15 cellular contexts compared by ENCODE assay signal in the genomic region with DNA sequence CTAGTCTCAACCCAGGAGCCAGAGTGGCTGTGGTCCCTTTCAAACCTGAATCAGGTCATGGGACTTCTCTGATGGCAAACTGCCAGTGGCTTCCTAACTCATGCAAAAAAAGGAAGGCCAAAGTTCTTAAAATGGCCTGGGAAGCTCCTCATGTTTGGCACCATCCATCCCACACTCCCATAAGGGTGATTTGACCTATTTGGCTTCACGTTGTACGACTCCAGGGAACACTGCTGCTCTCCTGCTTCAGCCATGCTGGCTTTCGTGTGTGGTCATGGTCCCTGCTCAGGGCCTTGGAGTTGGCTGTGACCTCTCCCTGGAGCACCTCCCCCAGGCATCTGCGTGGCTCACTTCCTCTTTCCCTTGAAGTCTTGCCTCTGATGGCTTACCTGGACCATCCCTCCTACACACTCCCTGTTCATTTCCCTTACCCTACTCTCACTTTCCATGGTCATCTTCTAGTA. TPM values are rescaled to one million over a fixed set of nuclear protein-coding genes. Genes with fewer than 3 reads are reported as not detected.
A peak's percentile ranks its signal among the peaks of the same experiment; 100 is the strongest.
DNase-seq lines count a peak whose midpoint lies in the region; ATAC-seq and TF ChIP-seq lines count a peak whose summit lies in the region.
"Had no signal": no experiment of that assay in that cellular context is flagged by ENCODE, and none has a peak within 500 bp of the region (broad histone marks: within the 10 kb centered on the region; RNA-seq: fewer than 3 reads in every experiment).

No MANE protein-coding gene starts in this region.

- intact Hi-C loops in activated B cell treated with CpG ODN at 0.5 μM for 24 hours (cut with micrococcal nuclease) (no loop called here), natural killer cell (cut with micrococcal nuclease) (no loop called here)

- peak overlapping the region; percentile 17 for H3K4me3 Mint-ChIP-seq in T-helper 2 cell treated with Interferon-gamma antibody and Interleukin-4, amounts not matched to agents 5 μg/mL and 100 μg/mL, for 36 hours
- no peak overlapping the region for H3K4me3 Mint-ChIP-seq in activated B cell treated with CpG ODN at 0.5 μM for 24 hours
- H3K4me3 Mint-ChIP-seq in natural killer cell: peak overlapping the region; percentile 0

- H3K27ac Mint-ChIP-seq in T-helper 2 cell treated with Interferon-gamma antibody and Interleukin-4, amounts not matched to agents 5 μg/mL and 100 μg/mL, for 36 hours: peak overlapping the region; percentile 83
- H3K27ac Mint-ChIP-seq in activated B cell treated with CpG ODN at 0.5 μM for 24 hours (peak overlapping the region; percentile 21), natural killer cell (peak overlapping the region; percentile 39 to 67)

- POLR2A ChIA-PET in activated B cell treated with CpG ODN at 0.5 μM for 24 hours (lab: Charles Lee): no interaction called here

- TF ChIP-seq CTCF in activated B cell treated with CpG ODN at 0.5 μM for 24 hours (IDR thresholded peaks at IDR 0.05): no peak
- no peak for TF ChIP-seq CTCF in natural killer cell (IDR thresholded peaks at IDR 0.05)

- H3K4me1 Mint-ChIP-seq in T-helper 2 cell treated with Interferon-gamma antibody and Interleukin-4, amounts not matched to agents 5 μg/mL and 100 μg/mL, for 36 hours (ENCODE audit: low read depth): peaks cover 47% of the 10 kb centered on the region
- H3K4me1 Mint-ChIP-seq in activated B cell treated with CpG ODN at 0.5 μM for 24 hours: peaks cover 55% of the 10 kb centered on the region
- H3K4me1 Mint-ChIP-seq in natural killer cell: peaks cover 41 to 61% of the 10 kb centered on the region in 2 donors

- peak; percentile 52 for ATAC-seq in HG02884 (IDR thresholded peaks at IDR 0.05; ENCODE audit: unreplicated experiment)
- peak; percentile 47 for ATAC-seq in activated B cell treated with CpG ODN at 0.5 μM for 24 hours (ENCODE audit: low read depth)
- no peak for ATAC-seq in natural killer cell
- no peak for ATAC-seq in GM19395 (IDR thresholded peaks at IDR 0.05; ENCODE audit: unreplicated experiment)
- ATAC-seq: activated CD4-positive, CD25-positive, alpha-beta regulatory T cell treated with anti-CD3 and anti-CD28 coated beads, Interleukin-2, amount 50 U/mL, for 24 hours; foreskin keratinocyte; right cardiac atrium; Right ventricle myocardium inferior had no signal

- H3K36me3 Mint-ChIP-seq in T-helper 2 cell treated with Interferon-gamma antibody and Interleukin-4, amounts not matched to agents 5 μg/mL and 100 μg/mL, for 36 hours (ENCODE audit: low read depth): peaks cover 4% of the 10 kb centered on the region
- H3K36me3 Mint-ChIP-seq in activated B cell treated with CpG ODN at 0.5 μM for 24 hours (ENCODE audit: low read depth) (no peaks in the 10 kb centered on the region), natural killer cell (no peaks in the 10 kb centered on the region)

- no peak for DNase-seq in T-helper 2 cell treated with Interferon-gamma antibody and Interleukin-4, amounts not matched to agents 5 μg/mL and 100 μg/mL, for 36 hours (ENCODE audit: low spot score)
- DNase-seq in T-helper 2 cell (no peak), activated B cell treated with CpG ODN at 0.5 μM for 24 hours (no peak), natural killer cell (no peak), cerebellar nuclear complex (lab: John Stamatoyannopoulos, UW) (no peak), SW 1271 (lab: John Stamatoyannopoulos, UW) (no peak)
- DNase-seq: islet precursor cell, right cardiac atrium, testis had no signal

- H3K9me3 Mint-ChIP-seq in T-helper 2 cell treated with Interferon-gamma antibody and Interleukin-4, amounts not matched to agents 5 μg/mL and 100 μg/mL, for 36 hours: no peaks in the 10 kb centered on the region
- H3K9me3 Mint-ChIP-seq in activated B cell treated with CpG ODN at 0.5 μM for 24 hours: no peaks in the 10 kb centered on the region
- H3K9me3 Mint-ChIP-seq in natural killer cell: no peaks in the 10 kb centered on the region

- no peaks in the 10 kb centered on the region for H3K27me3 Mint-ChIP-seq in T-helper 2 cell treated with Interferon-gamma antibody and Interleukin-4, amounts not matched to agents 5 μg/mL and 100 μg/mL, for 36 hours (ENCODE audit: low read depth)
- H3K27me3 Mint-ChIP-seq in activated B cell treated with CpG ODN at 0.5 μM for 24 hours (no peaks in the 10 kb centered on the region), natural killer cell (ENCODE audit: low read depth in 2 of 2) (no peaks in the 10 kb centered on the region)

- CTCF ChIA-PET in activated B cell treated with CpG ODN at 0.5 μM for 24 hours (lab: Charles Lee): interaction anchor here (1.4 kb wide), 1 partner anchor 130 kb away, joined by 3 read pairs; no protein-coding TSS in a partner anchor

RNA-seq across cellular contexts. Expression of a gene that starts 12.8 kb away (rescaled TPM):
- total RNA-seq in activated B cell treated with CpG ODN at 0.5 μM for 24 hours (5,922 and 6,273 TPM in 2 replicates), natural killer cell (1,000 to 10,000 TPM; 5,049 to 6,005 (median 5,892) TPM)

RNA-seq across cellular contexts. Expression of a gene that starts 55.7 kb away (rescaled TPM):
- total RNA-seq in activated B cell treated with CpG ODN at 0.5 μM for 24 hours (0.20 and 0.22 TPM in 2 replicates), natural killer cell (1 to 10 TPM in 1 of 3 donors, under 1 TPM in 2; 0.95 to 1.9 (median 0.95) TPM)
- total RNA-seq: foreskin keratinocyte, MCF 10A had no signal

Comparison
In these comparisons a context has a peak if more than half of its experiments do, and no peak if none do; other contexts are left out.
1. H3K27ac Mint-ChIP-seq: peak in every context shown above with its lines; median percentile 83 in T-helper 2 cell treated with Interferon-gamma antibody and Interleukin-4, amounts not matched to agents 5 μg/mL and 100 μg/mL, for 36 hours; 53 in natural killer cell; 21 in activated B cell treated with CpG ODN at 0.5 μM for 24 hours.
2. ATAC-seq: peak in HG02884 (single experiment) and activated B cell treated with CpG ODN at 0.5 μM for 24 hours (single experiment); none in natural killer cell (0 of 3) and GM19395 (single experiment).